Comparison of ENCODE assay signal across 1 cellular context in genomic region chr2:96205888-96206287, GRCh38.
TF ChIP-seq lines count a peak whose summit lies in the region.

No MANE protein-coding gene starts in this region.

TF ChIP-seq in HepG2, 621 proteins besides CTCF, POLR2A, EP300 and RAD21:
- TF ChIP-seq ZC3H13 (CRISPR knock-in tag; IDR thresholded peaks at IDR 0.05): 0 out of 2 replicates have a peak, but pooled peaks have one; percentile 38
- TF ChIP-seq PRDM10 (CRISPR knock-in tag; IDR thresholded peaks at IDR 0.05; ENCODE audit: low read depth): no peak
